Comparison of ENCODE assay signal across 26 cellular contexts in genomic region chr16:79883494-79883893, GRCh38.
"Had no signal": no experiment of that assay in that cellular context is flagged by ENCODE, and none has a peak within 500 bp of the region (broad histone marks: within the 10 kb centered on the region; RNA-seq: fewer than 3 reads in every experiment).

No MANE protein-coding gene starts in this region.

- H3K27me3 ChIP-seq: neutrophil, right lobe of liver, sigmoid colon, stomach, thyroid gland, tibial nerve, upper lobe of left lung, vagina had no signal

- H2AFZ ChIP-seq: parathyroid adenoma had no signal

- H3K9me3 ChIP-seq: neutrophil, psoas muscle, right lobe of liver, sigmoid colon, stomach, thoracic aorta, thyroid gland, tibial nerve, upper lobe of left lung, vagina had no signal

- DNase-seq: nephron progenitor cell; nucleus accumbens; posterior cingulate gyrus; psoas muscle; right cardiac atrium; right lobe of liver; sigmoid colon; small intestine; stimulated activated CD4-positive, alpha-beta T cell treated with anti-CD3 and anti-CD28 coated beads, Interleukin-15, amount 100 ng/mL, for 24 hours; stimulated activated CD4-positive, alpha-beta T cell treated with anti-CD3 and anti-CD28 coated beads, Interleukin-2, amount 100 ng/mL, for 24 hours; stimulated activated CD4-positive, alpha-beta T cell treated with anti-CD3 and anti-CD28 coated beads, Interleukin-2, amount 100 ng/mL, for 48 hours; stimulated activated CD4-positive, alpha-beta T cell treated with anti-CD3 and anti-CD28 coated beads, Interleukin-4, amount 100 ng/mL, for 24 hours; stimulated activated naive B cell treated with anti-CD40 and anti-IgM and Interleukin-4, amounts not matched to agents 10 μg/mL and 1 μg/mL and 100 μg/mL, for 72 hours; stimulated activated naive CD4-positive, alpha-beta T cell treated with Interleukin-2 at 50 U/mL for 16 hours; stomach; thyroid gland; trophoblast cell; upper lobe of left lung had no signal

- H3K27ac ChIP-seq: neutrophil, parathyroid adenoma, psoas muscle, right lobe of liver, sigmoid colon, stomach, thoracic aorta, thyroid gland, tibial nerve, upper lobe of left lung, vagina had no signal

- H3K4me3 ChIP-seq: psoas muscle, right lobe of liver, sigmoid colon, stomach, thoracic aorta, thyroid gland, tibial nerve, upper lobe of left lung, vagina had no signal

- ATAC-seq: natural killer cell treated with Interleukin-12 subunit alpha and Interleukin-12 subunit beta and Interleukin-15 and Interleukin-18, amount 100 ng/mL, for 72 hours; psoas muscle; right cardiac atrium; right lobe of liver; stimulated activated effector memory CD8-positive, alpha-beta T cell treated with anti-CD3 and anti-CD28 coated beads, Interleukin-12 subunit alpha, Interleukin-12 subunit beta, amount 100 ng/mL, for 72 hours; stimulated activated naive B cell treated with anti-CD40 and anti-IgM and Interleukin-4, amounts not matched to agents 10 μg/mL and 1 μg/mL and 100 μg/mL, for 72 hours had no signal

- H3K4me1 ChIP-seq: parathyroid adenoma, psoas muscle, right lobe of liver, sigmoid colon, stomach, thyroid gland, tibial nerve, upper lobe of left lung had no signal

- FAIRE-seq: urothelium cell line had no signal

- H3K9ac ChIP-seq: parathyroid adenoma had no signal

- H3K79me2 ChIP-seq: parathyroid adenoma had no signal

- H3K36me3 ChIP-seq: neutrophil, right lobe of liver, sigmoid colon, stomach, thoracic aorta, thyroid gland, tibial nerve, upper lobe of left lung, vagina had no signal
